20 cellular contexts compared by ENCODE assay signal in genomic region chr20:35040090-35040489, GRCh38. TPM values are rescaled to one million over a fixed set of nuclear protein-coding genes. Genes with fewer than 3 reads are reported as not detected.
DNase-seq lines count a peak whose midpoint lies in the region; ATAC-seq and TF ChIP-seq lines count a peak whose summit lies in the region.
"Had no signal": no experiment of that assay in that cellular context is flagged by ENCODE, and none has a peak within 500 bp of the region (broad histone marks: within the 10 kb centered on the region; RNA-seq: fewer than 3 reads in every experiment).

No MANE protein-coding gene starts in this region.

- in situ Hi-C loops in transverse colon (cut with MboI; ENCODE audit: low pct_ligation_motif_present in 1 of 4, low pct_unique_long_range_greater_than_20kb in 1 of 4, low sequenced_read_pairs in 3 of 4): no loop called here

- H3K4me1 Mint-ChIP-seq in activated naive CD4-positive, alpha-beta T cell treated with anti-CD3 and anti-CD28 coated beads for 36 hours (ENCODE audit: low read depth): peaks cover 6% of the 10 kb centered on the region
- H3K4me1 Mint-ChIP-seq in activated naive CD4-positive, alpha-beta T cell treated with anti-CD3 and anti-CD28 coated beads, Interleukin-2, amount 10 ng/mL, durations not matched to agents 7 days and 5 days: no peaks in the 10 kb centered on the region
- H3K4me1 Mint-ChIP-seq in activated naive CD8-positive, alpha-beta T cell treated with anti-CD3 and anti-CD28 coated beads, Interleukin-2, amount 10 ng/mL, durations not matched to agents 7 days and 5 days: peaks cover 6% of the 10 kb centered on the region
- H3K4me1 Mint-ChIP-seq: CD14-positive monocyte, T-cell had no signal

- no peak for DNase-seq in activated naive CD4-positive, alpha-beta T cell treated with anti-CD3 and anti-CD28 coated beads for 36 hours
- no peak for DNase-seq in activated naive CD4-positive, alpha-beta T cell treated with anti-CD3 and anti-CD28 coated beads, Interleukin-2, amount 10 ng/mL, durations not matched to agents 7 days and 5 days
- DNase-seq in activated naive CD8-positive, alpha-beta T cell treated with anti-CD3 and anti-CD28 coated beads, Interleukin-2, amount 10 ng/mL, durations not matched to agents 7 days and 5 days: no peak
- DNase-seq in lower lobe of right lung (no peak), transverse colon (peak; percentile 39), Ammon's horn (ENCODE audit: low spot score) (no peak)
- no peak for DNase-seq in NK-92 treated with Interleukin-12 subunit alpha and Interleukin-12 subunit beta, amount 100 ng/mL, for 24 hours (lab: John Stamatoyannopoulos, UW)
- DNase-seq: activated T-cell treated with anti-CD3 and anti-CD28 coated beads, Interleukin-2, amount 50 U/mL, for 48 hours; NCI-H1092 treated with DMSO at 0.1 percent for 48 hours; NCI-H2029; nucleus accumbens; retina; stimulated activated CD4-positive, alpha-beta T cell treated with anti-CD3 and anti-CD28 coated beads, Interleukin-12 subunit alpha, Interleukin-12 subunit beta, amount 100 ng/mL, for 4 hours; substantia nigra; T-cell had no signal

- peak overlapping the region; percentile 26 for H3K27ac Mint-ChIP-seq in activated naive CD4-positive, alpha-beta T cell treated with anti-CD3 and anti-CD28 coated beads for 36 hours
- no peak overlapping the region for H3K27ac Mint-ChIP-seq in activated naive CD4-positive, alpha-beta T cell treated with anti-CD3 and anti-CD28 coated beads, Interleukin-2, amount 10 ng/mL, durations not matched to agents 7 days and 5 days
- peak overlapping the region; percentile 65 for H3K27ac Mint-ChIP-seq in activated naive CD8-positive, alpha-beta T cell treated with anti-CD3 and anti-CD28 coated beads, Interleukin-2, amount 10 ng/mL, durations not matched to agents 7 days and 5 days
- H3K27ac Mint-ChIP-seq: T-cell had no signal

- POLR2A ChIA-PET in activated naive CD8-positive, alpha-beta T cell treated with anti-CD3 and anti-CD28 coated beads, Interleukin-2, amount 10 ng/mL, durations not matched to agents 7 days and 5 days (lab: Charles Lee): interaction anchor here (0.6 kb wide), 1 partner anchor 130 kb away, joined by 3 read pairs; no protein-coding TSS in a partner anchor

- no peak for TF ChIP-seq EP300 in transverse colon (IDR thresholded peaks at IDR 0.05; ENCODE audit: low read depth)

- peaks cover 63% of the 10 kb centered on the region for H3K36me3 ChIP-seq in lower lobe of right lung
- H3K36me3 ChIP-seq in transverse colon: peaks cover 0 to 19% (median 9%) of the 10 kb centered on the region in 4 donors

- TF ChIP-seq CTCF in lower lobe of right lung (IDR thresholded peaks at IDR 0.05) (no peak), transverse colon (IDR thresholded peaks at IDR 0.05) (no peak)

- H3K27me3 ChIP-seq in lower lobe of right lung (ENCODE audit: low read depth) (no peaks in the 10 kb centered on the region), transverse colon (no peaks in the 10 kb centered on the region)
- H3K27me3 ChIP-seq: gastroesophageal sphincter had no signal

- 74 to 81% methylated on average over 5 of the region's 5 CpGs for WGBS in transverse colon (ENCODE audit: low coverage in 1 of 2), 2 donors

- H3K9me3 ChIP-seq in lower lobe of right lung (no peaks in the 10 kb centered on the region), transverse colon (no peaks in the 10 kb centered on the region)
- H3K9me3 ChIP-seq: gastroesophageal sphincter had no signal

- peaks cover 14% of the 10 kb centered on the region for H3K36me3 Mint-ChIP-seq in activated naive CD4-positive, alpha-beta T cell treated with anti-CD3 and anti-CD28 coated beads for 36 hours (ENCODE audit: low read depth)
- H3K36me3 Mint-ChIP-seq in activated naive CD4-positive, alpha-beta T cell treated with anti-CD3 and anti-CD28 coated beads, Interleukin-2, amount 10 ng/mL, durations not matched to agents 7 days and 5 days: peaks cover 21% of the 10 kb centered on the region
- peaks cover 18% of the 10 kb centered on the region for H3K36me3 Mint-ChIP-seq in activated naive CD8-positive, alpha-beta T cell treated with anti-CD3 and anti-CD28 coated beads, Interleukin-2, amount 10 ng/mL, durations not matched to agents 7 days and 5 days
- H3K36me3 Mint-ChIP-seq: activated naive CD4-positive, alpha-beta T cell treated with anti-CD3 and anti-CD28 coated beads, Interleukin-2, amount 50 U/mL, for 72 hours had no signal

- no peak for TF ChIP-seq POLR2A in transverse colon (IDR thresholded peaks at IDR 0.05)

- CTCF ChIA-PET in activated naive CD4-positive, alpha-beta T cell treated with anti-CD3 and anti-CD28 coated beads for 36 hours (lab: Charles Lee): interaction anchor here (0.9 to 1.3 kb wide), 2 partner anchors 160 to 166 kb away, joined by 3 read pairs; no protein-coding TSS in a partner anchor
- CTCF ChIA-PET in activated naive CD4-positive, alpha-beta T cell treated with anti-CD3 and anti-CD28 coated beads, Interleukin-2, amount 10 ng/mL, durations not matched to agents 7 days and 5 days (lab: Charles Lee): no interaction called here

- ATAC-seq in activated naive CD8-positive, alpha-beta T cell treated with anti-CD3 and anti-CD28 coated beads, Interleukin-2, amount 10 ng/mL, durations not matched to agents 7 days and 5 days (ENCODE audit: low read depth): no peak
- no peak for ATAC-seq in lower lobe of right lung
- no peak for ATAC-seq in activated CD4-positive, CD25-positive, alpha-beta regulatory T cell treated with anti-CD3 and anti-CD28 coated beads, Interleukin-2, amount 50 U/mL, for 24 hours
- ATAC-seq: activated naive CD4-positive, alpha-beta T cell treated with anti-CD3 and anti-CD28 coated beads, Interleukin-2, amount 50 U/mL, for 72 hours; gastroesophageal sphincter; T-cell had no signal

- no peak overlapping the region for H3K4me3 Mint-ChIP-seq in activated naive CD4-positive, alpha-beta T cell treated with anti-CD3 and anti-CD28 coated beads for 36 hours
- no peak overlapping the region for H3K4me3 Mint-ChIP-seq in activated naive CD4-positive, alpha-beta T cell treated with anti-CD3 and anti-CD28 coated beads, Interleukin-2, amount 10 ng/mL, durations not matched to agents 7 days and 5 days
- H3K4me3 Mint-ChIP-seq in activated naive CD8-positive, alpha-beta T cell treated with anti-CD3 and anti-CD28 coated beads, Interleukin-2, amount 10 ng/mL, durations not matched to agents 7 days and 5 days: no peak overlapping the region
- H3K4me3 Mint-ChIP-seq: CD14-positive monocyte, T-cell had no signal

- no peaks in the 10 kb centered on the region for H3K9me3 Mint-ChIP-seq in activated naive CD4-positive, alpha-beta T cell treated with anti-CD3 and anti-CD28 coated beads for 36 hours
- no peaks in the 10 kb centered on the region for H3K9me3 Mint-ChIP-seq in activated naive CD4-positive, alpha-beta T cell treated with anti-CD3 and anti-CD28 coated beads, Interleukin-2, amount 10 ng/mL, durations not matched to agents 7 days and 5 days
- H3K9me3 Mint-ChIP-seq in activated naive CD8-positive, alpha-beta T cell treated with anti-CD3 and anti-CD28 coated beads, Interleukin-2, amount 10 ng/mL, durations not matched to agents 7 days and 5 days: no peaks in the 10 kb centered on the region
- H3K9me3 Mint-ChIP-seq: activated naive CD4-positive, alpha-beta T cell treated with anti-CD3 and anti-CD28 coated beads, Interleukin-2, amount 50 U/mL, for 72 hours; CD14-positive monocyte; T-cell had no signal

- H3K27me3 Mint-ChIP-seq in activated naive CD4-positive, alpha-beta T cell treated with anti-CD3 and anti-CD28 coated beads for 36 hours (ENCODE audit: low read depth): no peaks in the 10 kb centered on the region
- H3K27me3 Mint-ChIP-seq in activated naive CD4-positive, alpha-beta T cell treated with anti-CD3 and anti-CD28 coated beads, Interleukin-2, amount 10 ng/mL, durations not matched to agents 7 days and 5 days: no peaks in the 10 kb centered on the region
- H3K27me3 Mint-ChIP-seq in activated naive CD8-positive, alpha-beta T cell treated with anti-CD3 and anti-CD28 coated beads, Interleukin-2, amount 10 ng/mL, durations not matched to agents 7 days and 5 days: no peaks in the 10 kb centered on the region
- H3K27me3 Mint-ChIP-seq: T-cell had no signal

- intact Hi-C loops in activated naive CD4-positive, alpha-beta T cell treated with anti-CD3 and anti-CD28 coated beads for 36 hours (cut with micrococcal nuclease): no loop called here
- intact Hi-C loops in lower lobe of right lung (cut with DNase I) (no loop called here), transverse colon (cut with DNase I; ENCODE audit: low total_unique reads) (no loop called here)

- peak overlapping the region; percentile 27 for H3K27ac ChIP-seq in lower lobe of right lung
- peak overlapping the region; percentile 69 to 80 (median 73) for H3K27ac ChIP-seq in transverse colon
- H3K27ac ChIP-seq: gastroesophageal sphincter had no signal

- H3K4me1 ChIP-seq in lower lobe of right lung: peaks cover 10% of the 10 kb centered on the region
- H3K4me1 ChIP-seq in transverse colon: peaks cover 0 to 47% (median 15%) of the 10 kb centered on the region in 4 donors

- H3K4me3 ChIP-seq in lower lobe of right lung (no peak overlapping the region), transverse colon (no peak overlapping the region)
- H3K4me3 ChIP-seq: gastroesophageal sphincter, lung had no signal

RNA-seq across cellular contexts. Expression of gene TRPC4AP, which starts 52.5 kb away (rescaled TPM):
- 10 to 100 TPM; 49.6 to 51.7 TPM for total RNA-seq in activated naive CD4-positive, alpha-beta T cell treated with anti-CD3 and anti-CD28 coated beads for 36 hours
- total RNA-seq in activated naive CD8-positive, alpha-beta T cell treated with anti-CD3 and anti-CD28 coated beads, Interleukin-2, amount 10 ng/mL, durations not matched to agents 7 days and 5 days: 10 to 100 TPM; 59.9 to 60.6 TPM
- total RNA-seq in lower lobe of right lung: 63.2 TPM
- 10 to 100 TPM; 57.3 to 85.3 (median 70.1) TPM for total RNA-seq in transverse colon
